Comparison of ENCODE assay signal across 33 cellular contexts in the genomic region with DNA sequence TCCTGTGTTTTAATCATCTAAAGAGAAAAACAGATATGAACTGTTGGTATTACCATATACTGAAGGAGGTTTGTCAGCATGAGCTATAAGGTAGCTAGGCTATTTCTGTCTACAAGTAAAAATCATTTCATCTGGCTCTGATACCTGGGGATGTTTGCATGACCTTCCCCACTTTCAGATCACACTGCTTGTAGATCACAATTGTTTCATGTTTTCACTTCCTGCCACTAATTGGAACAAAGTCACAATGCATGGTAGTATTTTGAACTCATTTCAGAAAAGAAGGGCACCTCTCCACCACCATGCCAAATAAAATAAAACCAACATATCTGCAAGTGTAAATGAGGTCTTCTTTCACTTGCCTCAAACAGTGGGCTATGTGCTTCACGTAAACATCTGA. TPM values are rescaled to one million over a fixed set of nuclear protein-coding genes. Genes with fewer than 3 reads are reported as not detected.
"Had no signal": no experiment of that assay in that cellular context is flagged by ENCODE, and none has a peak within 500 bp of the region (broad histone marks: within the 10 kb centered on the region; RNA-seq: fewer than 3 reads in every experiment).

No MANE protein-coding gene starts in this region.

- H3K9me3 ChIP-seq: left lung, lower lobe of right lung, right atrium auricular region, right lobe of liver, testis, thyroid gland, transverse colon, upper lobe of left lung, vagina had no signal

- H3K4me3 ChIP-seq: left lung, lower lobe of right lung, right atrium auricular region, right lobe of liver, smooth muscle cell, testis, thyroid gland, transverse colon, upper lobe of left lung, vagina had no signal

- ATAC-seq: left colon; left lung; lower lobe of right lung; naive thymus-derived CD8-positive, alpha-beta T cell; right lobe of liver; stimulated activated naive CD8-positive, alpha-beta T cell treated with anti-CD3 and anti-CD28 coated beads, Interleukin-15, amount 100 ng/mL, for 72 hours had no signal

- H3K36me3 Mint-ChIP-seq: immature natural killer cell; naive thymus-derived CD8-positive, alpha-beta T cell had no signal

- H3K36me3 ChIP-seq: left lung, lower lobe of right lung, right atrium auricular region, right lobe of liver, thyroid gland, transverse colon, upper lobe of left lung, vagina had no signal

- H3K9me3 Mint-ChIP-seq: naive thymus-derived CD8-positive, alpha-beta T cell; nephron; stimulated activated naive CD8-positive, alpha-beta T cell treated with anti-CD3 and anti-CD28 coated beads, Interleukin-15, amount 100 ng/mL, for 72 hours had no signal

- H3K4me1 Mint-ChIP-seq: immature natural killer cell; naive thymus-derived CD8-positive, alpha-beta T cell; nephron; neural crest cell; stimulated activated naive CD8-positive, alpha-beta T cell treated with anti-CD3 and anti-CD28 coated beads, Interleukin-15, amount 100 ng/mL, for 72 hours had no signal

- H3K27ac ChIP-seq: left lung, lower lobe of right lung, parathyroid adenoma, right atrium auricular region, right lobe of liver, testis, thyroid gland, transverse colon, upper lobe of left lung, vagina had no signal

- H3K27me3 ChIP-seq: left lung, right atrium auricular region, right lobe of liver, testis, thyroid gland, transverse colon, upper lobe of left lung, vagina had no signal

- H3K4me1 ChIP-seq: left lung, lower lobe of right lung, parathyroid adenoma, right atrium auricular region, right lobe of liver, testis, thyroid gland, transverse colon, upper lobe of left lung, vagina had no signal

- DNase-seq: hypothalamus; immature natural killer cell; kidney; left colon; left lung; lower lobe of right lung; mammary epithelial cell; mesenchymal stem cell; naive thymus-derived CD8-positive, alpha-beta T cell; nucleus accumbens; right lobe of liver; stimulated activated CD4-positive, alpha-beta T cell treated with anti-CD3 and anti-CD28 coated beads, Interleukin-1b, Interleukin-23, amount 100 ng/mL, for 48 hours; stimulated activated CD4-positive, alpha-beta T cell treated with anti-CD3 and anti-CD28 coated beads, Interleukin-2, amount 100 ng/mL, for 48 hours; stimulated activated CD4-positive, alpha-beta T cell treated with anti-CD3 and anti-CD28 coated beads, Interleukin-4, amount 100 ng/mL, for 4 hours; stimulated activated CD8-positive, alpha-beta memory T cell treated with anti-CD3 and anti-CD28 coated beads, Interleukin-4, amount 100 ng/mL, for 48 hours; stimulated activated naive CD4-positive, alpha-beta T cell; stimulated activated naive CD8-positive, alpha-beta T cell treated with anti-CD3 and anti-CD28 coated beads, Interleukin-15, amount 100 ng/mL, for 72 hours; substantia nigra; testis; thyroid gland; transverse colon; upper lobe of left lung had no signal

- H3K4me3 Mint-ChIP-seq: immature natural killer cell; naive thymus-derived CD8-positive, alpha-beta T cell; nephron; neural crest cell; stimulated activated naive CD8-positive, alpha-beta T cell treated with anti-CD3 and anti-CD28 coated beads, Interleukin-15, amount 100 ng/mL, for 72 hours had no signal

- H3K27ac Mint-ChIP-seq: immature natural killer cell; naive thymus-derived CD8-positive, alpha-beta T cell; nephron; stimulated activated naive CD8-positive, alpha-beta T cell treated with anti-CD3 and anti-CD28 coated beads, Interleukin-15, amount 100 ng/mL, for 72 hours had no signal

RNA-seq across cellular contexts. Expression of a gene that starts 37.8 kb away (rescaled TPM):
- total RNA-seq: left colon, liver, mammary epithelial cell, osteoblast, posterior vena cava, pulmonary artery endothelial cell, renal cortical epithelial cell, right atrium auricular region, right lobe of liver, smooth muscle cell, thyroid gland had no signal
- polyA plus RNA-seq: immature natural killer cell; liver; mammary epithelial cell; naive thymus-derived CD8-positive, alpha-beta T cell; smooth muscle cell had no signal
